ENCODE assay signal across 9 cellular contexts in the genomic region with DNA sequence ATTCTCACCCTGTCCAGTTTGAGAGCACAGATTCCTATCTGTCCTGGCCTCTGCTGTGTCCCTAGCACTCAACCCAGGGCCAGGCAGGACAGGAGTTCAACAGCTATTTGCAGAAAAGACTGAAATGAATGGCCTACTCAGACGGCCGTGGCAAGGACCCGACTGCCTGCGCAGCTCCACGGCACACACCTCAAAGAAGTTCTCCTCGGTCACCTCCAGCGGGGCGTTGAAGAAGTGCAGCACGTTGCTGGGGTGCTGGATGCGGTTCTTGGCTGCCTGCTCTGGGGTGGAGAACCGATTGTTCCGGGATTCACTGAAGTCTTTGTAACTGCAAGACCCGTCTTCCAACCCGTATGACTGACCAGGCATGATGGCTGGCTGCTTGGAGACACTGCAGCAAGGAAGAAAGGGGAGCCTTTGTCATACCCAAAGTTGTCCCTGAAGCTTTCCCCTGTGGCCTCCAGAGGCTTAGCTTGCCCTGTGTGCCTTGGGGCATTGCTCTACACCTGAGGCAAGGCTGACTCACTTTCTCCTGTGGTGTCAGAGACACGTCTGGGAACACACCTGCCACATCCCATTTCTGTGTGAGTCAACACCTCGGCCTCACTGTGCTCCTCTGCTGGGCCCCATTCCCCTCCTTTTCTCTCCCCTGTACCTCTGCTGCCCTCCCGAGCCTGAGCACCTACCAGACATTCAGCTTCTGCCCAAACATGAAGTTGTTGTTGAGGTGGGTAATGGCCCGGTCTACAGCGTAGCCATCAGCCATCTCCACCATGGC. TPM values are rescaled to one million over a fixed set of nuclear protein-coding genes. Genes with fewer than 3 reads are reported as not detected.
A peak's percentile ranks its signal among the peaks of the same experiment; 100 is the strongest.
DNase-seq lines count a peak whose midpoint lies in the region; ATAC-seq, FAIRE-seq and TF ChIP-seq lines count a peak whose summit lies in the region.
"Had no signal": no experiment of that assay in that cellular context is flagged by ENCODE, and none has a peak within 500 bp of the region (broad histone marks: within the 10 kb centered on the region; RNA-seq: fewer than 3 reads in every experiment).

No MANE protein-coding gene starts in this region.

- peak; percentile 5; the same call in 2 of the 3 replicates for ATAC-seq in K562
- peak; percentile 26 to 62 (median 49) for ATAC-seq in pancreas
- ATAC-seq in GM19452 (IDR thresholded peaks at IDR 0.05; ENCODE audit: unreplicated experiment) = no peak
- ATAC-seq in GM18907 (IDR thresholded peaks at IDR 0.05; ENCODE audit: unreplicated experiment) = no peak

- H3K4me2 ChIP-seq in PC-9 (peak overlapping the region; percentile 75), K562 (ENCODE audit: insufficient read depth, low read length) (no peak overlapping the region)

- H3F3A ChIP-seq in PC-9 (ENCODE audit: insufficient read depth, low read depth) = peaks cover 85% of the 10 kb centered on the region

- TF ChIP-seq CTCF in PC-9 (conservative IDR thresholded peaks at IDR 0.05) = peak; percentile 79
- TF ChIP-seq CTCF in K562 (IDR thresholded peaks at IDR 0.05 in 2 of 3, conservative IDR thresholded peaks at IDR 0.05 in 1 of 3; ENCODE audit: insufficient read depth in 2 of 3, low read depth in 1 of 3, low read length in 3 of 3) = 0 out of 6 replicates have a peak, but pooled peaks of 1 of the 3 experiments have one; percentile 2
- no peak for TF ChIP-seq CTCF in pancreas (IDR thresholded peaks at IDR 0.05)

- no peak for TF ChIP-seq RAD21 in K562 (CRISPR knock-in tag; conservative IDR thresholded peaks at IDR 0.05 in 1 of 2, IDR thresholded peaks at IDR 0.05 in 1 of 2)

- CTCF ChIA-PET in PC-9 (lab: Charles Lee) (interaction anchor here (0.5 to 1.2 kb wide), 5 partner anchors 49 to 436 kb away, joined by 3 to 8 read pairs (median 5); partner anchors contain the start of genes FAM98C, MRPS12 and SARS2), K562 (lab: Yijun Ruan, JAX; ENCODE audit: low intra/inter-chr PET ratio) (no interaction called here)

- BruUV-seq in PC-9 (replicated peaks; lab: Mats Ljungman, UMichigan) (TSS peak; percentile 86), K562 (replicated peaks; lab: Mats Ljungman, UMichigan) (no TSS peak)

- H3K36me3 ChIP-seq in PC-9 (ENCODE audit: low read depth) (peaks cover 48% of the 10 kb centered on the region), K562 (ENCODE audit: control insufficient read depth, insufficient read depth, low read length) (peaks cover 80% of the 10 kb centered on the region), pancreas (peaks cover 9 to 72% (median 46%) of the 10 kb centered on the region in 3 donors)

- H3K27ac ChIP-seq in PC-9 (peak overlapping the region; percentile 98), K562 (ENCODE audit: extremely low read depth, low read depth, low read length) (no peak overlapping the region; the same call in 2 of the 3 replicates), pancreas (peak overlapping the region in 2 of 4 donors; percentile 51 to 53)

- in situ Hi-C loops in K562 (cut with MboI) = no loop called here

- POLR2A ChIA-PET in PC-9 (lab: Charles Lee; ENCODE audit: unreplicated experiment) = interaction anchor here (0.5 to 1.0 kb wide), 10 partner anchors 10 to 669 kb away, joined by 3 to 13 read pairs (median 3); partner anchors contain the start of genes FAM98C, MRPS12 and SARS2
- POLR2A ChIA-PET in K562 (lab: Yijun Ruan, JAX) = interaction anchor here (0.8 to 4.7 kb wide), 6 partner anchors 11 to 149 kb away, joined by 3 to 58 read pairs (median 3); partner anchors contain the start of gene HNRNPL

- H4K20me1 ChIP-seq in PC-9 (ENCODE audit: insufficient read depth) (peaks cover 14% of the 10 kb centered on the region), K562 (replicated peaks; ENCODE audit: control insufficient read depth, insufficient read depth, low read length) (peaks cover 20% of the 10 kb centered on the region)

- intact Hi-C loops in PC-9 (cut with micrococcal nuclease; ENCODE audit: unreplicated experiment) = loop anchor here (1.0 to 10.0 kb wide), 9 partner anchors 92 to 434 kb away; partner anchors contain the start of genes FAM98C, FBXO27, MRPS12 and SARS2
- intact Hi-C loops in K562 (cut with micrococcal nuclease) = no loop called here
- intact Hi-C loops in pancreas (cut with DNase I) = no loop called here

- H3K9me2 ChIP-seq in PC-9 (ENCODE audit: insufficient read depth) = no peaks in the 10 kb centered on the region

- no peaks in the 10 kb centered on the region for H3K9me1 ChIP-seq in K562 (ENCODE audit: control insufficient read depth, insufficient read depth, low read length)

- FAIRE-seq in K562 (lab: Jason Lieb, UNC) (peak; percentile 77), pancreas (lab: Jason Lieb, UNC) (no peak)

- no peak overlapping the region for H2AFZ ChIP-seq in PC-9
- H2AFZ ChIP-seq in K562 (ENCODE audit: low read depth, low read length) = no peak overlapping the region

- H3K27me3 ChIP-seq in PC-9 (ENCODE audit: insufficient read depth, low read depth) (no peaks in the 10 kb centered on the region), K562 (ENCODE audit: control insufficient read depth in 2 of 2, insufficient read depth in 2 of 2, low read length in 2 of 2) (no peaks in the 10 kb centered on the region), pancreas (no peaks in the 10 kb centered on the region)

- TF ChIP-seq EP300 in K562 (IDR thresholded peaks at IDR 0.05; ENCODE audit: low read length) = no peak

- peak; percentile 63; the same call in 1 of the 2 replicates for TF ChIP-seq POLR2A in K562 (conservative IDR thresholded peaks at IDR 0.05)

- peak; percentile 40 for DNase-seq in A172 (ENCODE audit: low spot score)
- peak; percentile 94 to 98 for DNase-seq in PC-9
- DNase-seq in K562 (ENCODE audit: extremely low read depth in 1 of 4, low spot score in 3 of 4) = peak in 1 of 4 experiments; percentile 10
- peak in 3 of 6 donors; percentile 27 to 63 (median 55) for DNase-seq in pancreas
- DNase-seq in RPMI8226 = no peak
- DNase-seq in superior temporal gyrus (ENCODE audit: extremely low spot score) = no peak
- DNase-seq: CD4-positive, CD25-positive, alpha-beta regulatory T cell had no signal

- no peaks in the 10 kb centered on the region for H3K9me3 ChIP-seq in PC-9 (ENCODE audit: insufficient read depth, low read depth)
- no peaks in the 10 kb centered on the region for H3K9me3 ChIP-seq in K562 (replicated peaks; ENCODE audit: control insufficient read depth, insufficient read depth, low read depth, low read length)
- no peaks in the 10 kb centered on the region for H3K9me3 ChIP-seq in pancreas

- WGBS in K562 (ENCODE audit: insufficient coverage, low coverage, missing lambda C conversion rate) = 87% methylated on average over 14 of the region's 19 CpGs
- WGBS in pancreas, 2 donors = 48 to 56% methylated on average over 15 to 19 of the region's 19 CpGs

- H3K4me1 ChIP-seq in PC-9 (replicated peaks; ENCODE audit: insufficient read depth) (peaks cover 66% of the 10 kb centered on the region), K562 (replicated peaks in 1 of 2; ENCODE audit: control insufficient read depth in 2 of 2, insufficient read depth in 2 of 2, low read length in 2 of 2) (peaks cover 0 to 14% of the 10 kb centered on the region in 2 experiments; a peak in 4 of 5 replicates), pancreas (peaks cover 22 to 42% (median 38%) of the 10 kb centered on the region in 3 donors)

- H3K4me3 ChIP-seq in PC-9 (peak overlapping the region; percentile 34; the same call in 1 of the 2 replicates), K562 (no peak overlapping the region), pancreas (no peak overlapping the region)

- H3K9ac ChIP-seq in K562 (ENCODE audit: insufficient read depth in 1 of 2, low read depth in 2 of 2, low read length in 2 of 2) = peak overlapping the region in 1 of 2 experiments; percentile 37; a peak in 1 of 4 replicates

- peaks cover 39% of the 10 kb centered on the region for H3K79me2 ChIP-seq in PC-9 (ENCODE audit: low read depth)
- H3K79me2 ChIP-seq in K562 (ENCODE audit: control insufficient read depth, insufficient read depth, low read length) = peaks cover 25% of the 10 kb centered on the region

RNA-seq across cellular contexts. Expression of gene ECH1, which starts 6.8 kb away (rescaled TPM):
- 37.1 and 39.7 TPM in 2 replicates for total RNA-seq in A172 (2014; rRNA removed; shearing (Covaris generic))
- total RNA-seq in PC-9 (2021) = 142 and 143 TPM in 2 replicates
- total RNA-seq in K562 (2011; cell fraction: chromatin; rRNA removed; ENCODE audit: low replicate concordance) = 23.7 and 41.8 TPM in 2 replicates
- 32.6 and 33.9 TPM in 2 replicates for total RNA-seq in K562 (2011; cell fraction: nucleolus; rRNA removed)
- 34.1 and 35.9 TPM in 2 replicates for total RNA-seq in K562 (2011; cell fraction: nucleoplasm; rRNA removed)
- 67.3 and 69.6 TPM in 2 replicates for total RNA-seq in K562 (2014; rRNA removed)
- total RNA-seq in K562 (2014; rRNA removed; fragmentation: Illumina TruSeq; extraction: Trizol) = 40.1 and 58.0 TPM in 2 replicates
- total RNA-seq in K562 (2015; rRNA removed; fragmentation: Illumina TruSeq; extraction: Trizol) = 84.9 and 98.2 TPM in 2 replicates
- total RNA-seq in K562 (2021) = 89.2 and 91.7 TPM in 2 replicates
- polyA plus RNA-seq in K562 (2011; rRNA removed) = 67.3 and 115 TPM in 2 replicates
- polyA plus RNA-seq in K562 (2011; cell fraction: cytosol; rRNA removed) = 133 and 134 TPM in 2 replicates
- polyA plus RNA-seq in K562 (2011; cell fraction: nucleus; rRNA removed) = 175 and 195 TPM in 2 replicates
- polyA plus RNA-seq in K562 (2012) = 242 and 243 TPM in 2 replicates
- 133 TPM in 2 replicates for polyA plus RNA-seq in K562 (2014; fragmentation: Illumina TruSeq; extraction: Trizol)
- polyA plus RNA-seq in K562 (2014; fragmentation: Nextera tagmentation; extraction: Ambion mirVana) = 10 to 100 TPM; 47.5 to 99.9 TPM
- 55.2 and 118 TPM in 2 replicates for polyA plus RNA-seq in K562 (2014; rRNA removed)
- 53.8 and 60.0 TPM in 2 replicates for polyA minus RNA-seq in K562 (2011; rRNA and poly(A)+ RNA removed)
- polyA minus RNA-seq in K562 (2011; cell fraction: cytosol; rRNA and poly(A)+ RNA removed) = 38.6 and 49.9 TPM in 2 replicates
- 19.5 and 24.9 TPM in 2 replicates for polyA minus RNA-seq in K562 (2011; cell fraction: nucleus; rRNA and poly(A)+ RNA removed)
- 100 to 1,000 TPM in 1 of 6 donors, 10 to 100 TPM in 5; 70.7 to 126 (median 92.5) TPM for total RNA-seq in pancreas
- 100 to 1,000 TPM; 112 to 197 TPM for polyA plus RNA-seq in pancreas

RNA-seq across cellular contexts. Expression of gene HNRNPL, which starts 11.4 kb away (rescaled TPM):
- total RNA-seq in A172 (2014; rRNA removed; shearing (Covaris generic)) = 296 and 354 TPM in 2 replicates
- total RNA-seq in PC-9 (2021) (368 and 443 TPM in 2 replicates), K562 (2014; rRNA removed) (313 and 355 TPM in 2 replicates), K562 (2014; rRNA removed; fragmentation: Illumina TruSeq; extraction: Trizol) (375 and 414 TPM in 2 replicates), K562 (2015; rRNA removed; fragmentation: Illumina TruSeq; extraction: Trizol) (274 and 290 TPM in 2 replicates), K562 (2021) (579 and 605 TPM in 2 replicates), pancreas (100 to 1,000 TPM in 4 of 6 donors, 10 to 100 TPM in 2; 97.0 to 161 (median 129) TPM)
- 270 and 391 TPM in 2 replicates for total RNA-seq in K562 (2011; cell fraction: chromatin; rRNA removed; ENCODE audit: low replicate concordance)
- total RNA-seq in K562 (2011; cell fraction: nucleolus; rRNA removed) = 228 and 234 TPM in 2 replicates
- total RNA-seq in K562 (2011; cell fraction: nucleoplasm; rRNA removed) = 270 and 297 TPM in 2 replicates
- polyA plus RNA-seq in K562 (2011; rRNA removed) (284 and 572 TPM in 2 replicates), K562 (2014; fragmentation: Illumina TruSeq; extraction: Trizol) (550 and 610 TPM in 2 replicates), K562 (2014; fragmentation: Nextera tagmentation; extraction: Ambion mirVana) (10 to 100 TPM; 39.5 to 51.4 TPM), K562 (2014; rRNA removed) (271 and 299 TPM in 2 replicates), pancreas (100 to 1,000 TPM in 1 of 2 donors, 10 to 100 TPM in 1; 89.2 to 128 TPM)
- 251 and 262 TPM in 2 replicates for polyA plus RNA-seq in K562 (2011; cell fraction: cytosol; rRNA removed)
- polyA plus RNA-seq in K562 (2011; cell fraction: nucleus; rRNA removed) = 342 and 362 TPM in 2 replicates
- polyA plus RNA-seq in K562 (2012) = 353 and 512 TPM in 2 replicates
- 359 and 423 TPM in 2 replicates for polyA minus RNA-seq in K562 (2011; rRNA and poly(A)+ RNA removed)
- polyA minus RNA-seq in K562 (2011; cell fraction: cytosol; rRNA and poly(A)+ RNA removed) = 278 and 317 TPM in 2 replicates
- 71.0 and 135 TPM in 2 replicates for polyA minus RNA-seq in K562 (2011; cell fraction: nucleus; rRNA and poly(A)+ RNA removed)

RNA-seq across cellular contexts. Expression of gene LGALS4, which starts 25.7 kb away (rescaled TPM):
- not detected in 2 replicates for total RNA-seq in A172 (2014; rRNA removed; shearing (Covaris generic))
- total RNA-seq in PC-9 (2021) (1.0 and 2.2 TPM in 2 replicates), K562 (2014; rRNA removed) (not detected in 2 replicates), K562 (2014; rRNA removed; fragmentation: Illumina TruSeq; extraction: Trizol) (not detected in 2 replicates), K562 (2015; rRNA removed; fragmentation: Illumina TruSeq; extraction: Trizol) (0.18 TPM in 1 of 2 replicates, not detected in the other), K562 (2021) (1.1 and 1.8 TPM in 2 replicates), pancreas (10 to 100 TPM; 14.2 to 87.7 (median 63.7) TPM)
- total RNA-seq in K562 (2011; cell fraction: chromatin; rRNA removed; ENCODE audit: low replicate concordance) = 0.95 and 3.4 TPM in 2 replicates
- 2.1 and 2.7 TPM in 2 replicates for total RNA-seq in K562 (2011; cell fraction: nucleolus; rRNA removed)
- total RNA-seq in K562 (2011; cell fraction: nucleoplasm; rRNA removed) = 0.61 and 0.95 TPM in 2 replicates
- polyA plus RNA-seq in K562 (2011; rRNA removed) (0.31 and 0.38 TPM in 2 replicates), K562 (2014; fragmentation: Illumina TruSeq; extraction: Trizol) (0.17 and 0.36 TPM in 2 replicates), K562 (2014; fragmentation: Nextera tagmentation; extraction: Ambion mirVana) (under 1 TPM in 1 of 2 experiments, not detected in 1; 0.08 TPM), K562 (2014; rRNA removed) (0.29 TPM in 1 of 2 replicates, not detected in the other), pancreas (100 to 1,000 TPM in 1 of 2 donors, 10 to 100 TPM in 1; 80.9 to 135 TPM)
- polyA plus RNA-seq in K562 (2011; cell fraction: cytosol; rRNA removed) = 0.25 and 0.96 TPM in 2 replicates
- polyA plus RNA-seq in K562 (2011; cell fraction: nucleus; rRNA removed) = 3.1 and 3.7 TPM in 2 replicates
- 0.58 and 0.64 TPM in 2 replicates for polyA plus RNA-seq in K562 (2012)
- polyA minus RNA-seq in K562 (2011; rRNA and poly(A)+ RNA removed) = 0.14 TPM in 1 of 2 replicates, not detected in the other
- polyA minus RNA-seq in K562 (2011; cell fraction: cytosol; rRNA and poly(A)+ RNA removed) = not detected in 2 replicates
- polyA minus RNA-seq in K562 (2011; cell fraction: nucleus; rRNA and poly(A)+ RNA removed) = 0.67 TPM in 1 of 2 replicates, not detected in the other

RNA-seq across cellular contexts. Expression of gene RINL, which starts 39.7 kb away (rescaled TPM):
- 3.9 and 5.7 TPM in 2 replicates for total RNA-seq in A172 (2014; rRNA removed; shearing (Covaris generic))
- total RNA-seq in PC-9 (2021) = 10.3 and 14.6 TPM in 2 replicates
- 12.5 and 23.7 TPM in 2 replicates for total RNA-seq in K562 (2011; cell fraction: chromatin; rRNA removed; ENCODE audit: low replicate concordance)
- 11.8 and 15.2 TPM in 2 replicates for total RNA-seq in K562 (2011; cell fraction: nucleolus; rRNA removed)
- total RNA-seq in K562 (2011; cell fraction: nucleoplasm; rRNA removed) = 11.6 and 13.7 TPM in 2 replicates
- total RNA-seq in K562 (2014; rRNA removed) = 5.1 TPM in 2 replicates
- 3.1 and 3.7 TPM in 2 replicates for total RNA-seq in K562 (2014; rRNA removed; fragmentation: Illumina TruSeq; extraction: Trizol)
- 4.1 and 5.3 TPM in 2 replicates for total RNA-seq in K562 (2015; rRNA removed; fragmentation: Illumina TruSeq; extraction: Trizol)
- 5.9 and 6.2 TPM in 2 replicates for total RNA-seq in K562 (2021)
- polyA plus RNA-seq in K562 (2011; rRNA removed) = 10.9 and 17.3 TPM in 2 replicates
- 10.6 and 12.7 TPM in 2 replicates for polyA plus RNA-seq in K562 (2011; cell fraction: cytosol; rRNA removed)
- polyA plus RNA-seq in K562 (2011; cell fraction: nucleus; rRNA removed) = 18.6 and 22.5 TPM in 2 replicates
- polyA plus RNA-seq in K562 (2012) = 5.2 and 22.0 TPM in 2 replicates
- 3.8 and 4.9 TPM in 2 replicates for polyA plus RNA-seq in K562 (2014; fragmentation: Illumina TruSeq; extraction: Trizol)
- 1 to 10 TPM in 1 of 2 experiments, under 1 TPM in 1; 0.82 to 1.1 TPM for polyA plus RNA-seq in K562 (2014; fragmentation: Nextera tagmentation; extraction: Ambion mirVana)
- 4.9 and 5.0 TPM in 2 replicates for polyA plus RNA-seq in K562 (2014; rRNA removed)
- polyA minus RNA-seq in K562 (2011; rRNA and poly(A)+ RNA removed) = 4.1 and 5.7 TPM in 2 replicates
- polyA minus RNA-seq in K562 (2011; cell fraction: cytosol; rRNA and poly(A)+ RNA removed) = 3.1 and 8.8 TPM in 2 replicates
- 6.2 and 11.0 TPM in 2 replicates for polyA minus RNA-seq in K562 (2011; cell fraction: nucleus; rRNA and poly(A)+ RNA removed)
- total RNA-seq in pancreas = 10 to 100 TPM in 4 of 6 donors, 1 to 10 TPM in 2; 6.5 to 16.9 (median 10.5) TPM
- polyA plus RNA-seq in pancreas = 10 to 100 TPM; 17.6 to 26.2 TPM

RNA-seq across cellular contexts. Expression of gene LGALS7B, which starts 49.4 kb away (rescaled TPM):
- not detected in 2 replicates for total RNA-seq in A172 (2014; rRNA removed; shearing (Covaris generic))
- total RNA-seq in PC-9 (2021) = not detected in 2 replicates
- not detected in 2 replicates for total RNA-seq in K562 (2011; cell fraction: chromatin; rRNA removed; ENCODE audit: low replicate concordance)
- total RNA-seq in K562 (2011; cell fraction: nucleolus; rRNA removed) = not detected in 2 replicates
- total RNA-seq in K562 (2011; cell fraction: nucleoplasm; rRNA removed) = not detected in 2 replicates
- not detected in 2 replicates for total RNA-seq in K562 (2014; rRNA removed)
- total RNA-seq in K562 (2014; rRNA removed; fragmentation: Illumina TruSeq; extraction: Trizol) = not detected in 2 replicates
- total RNA-seq in K562 (2015; rRNA removed; fragmentation: Illumina TruSeq; extraction: Trizol) = not detected in 2 replicates
- total RNA-seq in K562 (2021) = not detected in 2 replicates
- polyA plus RNA-seq in K562 (2011; rRNA removed) = not detected in 2 replicates
- polyA plus RNA-seq in K562 (2011; cell fraction: cytosol; rRNA removed) = not detected in 2 replicates
- not detected in 2 replicates for polyA plus RNA-seq in K562 (2011; cell fraction: nucleus; rRNA removed)
- polyA plus RNA-seq in K562 (2012) = not detected in 2 replicates
- polyA plus RNA-seq in K562 (2014; fragmentation: Illumina TruSeq; extraction: Trizol) = not detected in 2 replicates
- not detected for polyA plus RNA-seq in K562 (2014; fragmentation: Nextera tagmentation; extraction: Ambion mirVana)
- not detected in 2 replicates for polyA plus RNA-seq in K562 (2014; rRNA removed)
- polyA minus RNA-seq in K562 (2011; rRNA and poly(A)+ RNA removed) = not detected in 2 replicates
- polyA minus RNA-seq in K562 (2011; cell fraction: cytosol; rRNA and poly(A)+ RNA removed) = not detected in 2 replicates
- not detected in 2 replicates for polyA minus RNA-seq in K562 (2011; cell fraction: nucleus; rRNA and poly(A)+ RNA removed)
- total RNA-seq in pancreas = not detected
- polyA plus RNA-seq in pancreas = under 1 TPM in 1 of 2 donors, not detected in 1; 0.38 TPM
- total RNA-seq: CD4-positive, CD25-positive, alpha-beta regulatory T cell had no signal
- polyA plus RNA-seq: CD4-positive, CD25-positive, alpha-beta regulatory T cell had no signal

Comparison
In these comparisons a context has a peak if more than half of its experiments do, and no peak if none do; other contexts are left out.
1. DNase-seq: peak in A172 (single experiment) and PC-9 (2 of 2); none in RPMI8226 (single experiment) and superior temporal gyrus (single experiment).
2. ATAC-seq: peak in K562 (single experiment) and pancreas (4 of 4); none in GM19452 (single experiment) and GM18907 (single experiment).